In genomic region chr13:101303512-101303911, GRCh38 we compare ENCODE assay signal across 24 cellular contexts.
DNase-seq lines count a peak whose midpoint lies in the region; ATAC-seq, FAIRE-seq and TF ChIP-seq lines count a peak whose summit lies in the region.
"Had no signal": no experiment of that assay in that cellular context is flagged by ENCODE, and none has a peak within 500 bp of the region (broad histone marks: within the 10 kb centered on the region; RNA-seq: fewer than 3 reads in every experiment).

No MANE protein-coding gene starts in this region.

- TF ChIP-seq CTCF in GM12878 (IDR thresholded peaks at IDR 0.05 in 2 of 3, conservative IDR thresholded peaks at IDR 0.05 in 1 of 3; ENCODE audit: control insufficient read depth in 2 of 3, extremely low read depth in 1 of 3, insufficient read depth in 1 of 3, low read depth in 3 of 3, low read length in 3 of 3): no peak

- TF ChIP-seq RAD21 in GM12878 (IDR thresholded peaks at IDR 0.05; ENCODE audit: insufficient read depth, low read depth, low read length): no peak

- H3K36me3 ChIP-seq in GM12878 (ENCODE audit: control insufficient read depth in 2 of 2, insufficient read depth in 2 of 2, low read length in 1 of 2): no peaks in the 10 kb centered on the region
- no peaks in the 10 kb centered on the region for H3K36me3 ChIP-seq in aorta (ENCODE audit: control insufficient read depth in 1 of 2, insufficient read depth in 2 of 2, low read length in 1 of 2)
- H3K36me3 ChIP-seq: esophagus muscularis mucosa, HAP-1 had no signal

- no peak for TF ChIP-seq POLR2A in GM12878 (IDR thresholded peaks at IDR 0.05; ENCODE audit: low read depth, low read length)

- ATAC-seq in GM12878: no peak
- peak; percentile 55 for ATAC-seq in aorta (ENCODE audit: low FRiP score)
- no peak for ATAC-seq in GM21717 (IDR thresholded peaks at IDR 0.05; ENCODE audit: unreplicated experiment)
- ATAC-seq: K562, left cardiac atrium had no signal

- no peaks in the 10 kb centered on the region for H4K20me1 ChIP-seq in GM12878 (ENCODE audit: control insufficient read depth, insufficient read depth)

- CTCF ChIA-PET in GM12878 (lab: Yijun Ruan, JAX): interaction anchor here (1.9 kb wide), 1 partner anchor 158 kb away, joined by 7 read pairs; no protein-coding TSS in a partner anchor

- H3K4me1 ChIP-seq in GM12878 (ENCODE audit: control insufficient read depth, insufficient read depth, low read length) (no peaks in the 10 kb centered on the region), aorta (ENCODE audit: control insufficient read depth in 1 of 2, insufficient read depth in 2 of 2, low read length in 2 of 2) (no peaks in the 10 kb centered on the region)
- H3K4me1 ChIP-seq: esophagus muscularis mucosa, HAP-1 had no signal

- FAIRE-seq in GM12878 (lab: Jason Lieb, UNC) (peak; percentile 54), HTR-8/SVneo (lab: Jason Lieb, UNC) (no peak)
- FAIRE-seq: GM18507, K562 had no signal

- 37% methylated on average over 7 of the region's 7 CpGs for WGBS in GM12878 (ENCODE audit: insufficient coverage, insufficient replicate concordance, low lambda C conversion rate, missing lambda C conversion rate)
- WGBS in aorta, 2 donors: 87% methylated on average over 7 of the region's 7 CpGs

- H3K4me2 ChIP-seq in GM12878 (ENCODE audit: control insufficient read depth, insufficient read depth): no peak overlapping the region

- DNase-seq in SKM-1 treated with dmso at 0.1 percent for 144 hours (lab: John Stamatoyannopoulos, UW; ENCODE audit: unreplicated experiment) (peak; percentile 21), SKM-1 (lab: John Stamatoyannopoulos, UW; ENCODE audit: unreplicated experiment) (no peak), GM12878 (ENCODE audit: low read depth, low spot score) (no peak), midbrain (lab: John Stamatoyannopoulos, UW) (peak; percentile 11), aorta (no peak), HuH-7 (ENCODE audit: low spot score) (no peak), HTR-8/SVneo (ENCODE audit: insufficient read length, low spot score) (no peak)
- DNase-seq: ACHN; activated B cell treated with CpG ODN at 0.5 μM for 24 hours; activated CD4-positive, alpha-beta T cell treated with anti-CD3 and anti-CD28 coated beads, Interleukin-2, amount 50 U/mL, for 48 hours; activated effector memory CD4-positive, alpha-beta T cell treated with anti-CD3 and anti-CD28 coated beads, Interleukin-2, amount 50 U/mL, for 16 hours; DMS 273 treated with DMSO at 0.1 percent for 48 hours; effector memory CD4-positive, alpha-beta T cell; left cardiac atrium; NCI-H187 treated with DMSO at 0.1 percent for 48 hours; NCI-H226; NCI-H748 treated with DMSO at 0.1 percent for 48 hours; SIG-M5; T-helper 2 cell had no signal

- H3K4me3 ChIP-seq in GM12878 (no peak overlapping the region), aorta (ENCODE audit: low read length in 2 of 2) (no peak overlapping the region)
- H3K4me3 ChIP-seq: esophagus muscularis mucosa, HAP-1, K562 had no signal

- intact Hi-C loops in GM12878 (cut with micrococcal nuclease; ENCODE audit: unreplicated experiment) (no loop called here), aorta (cut with DNase I) (loop anchor here in 1 of 2 donors (10.0 kb wide), 1 partner anchor 159 kb away; no protein-coding TSS in a partner anchor)

- H3K27ac ChIP-seq in GM12878 (ENCODE audit: control insufficient read depth, insufficient read depth) (no peak overlapping the region), aorta (ENCODE audit: low read depth in 1 of 2, low read length in 2 of 2) (no peak overlapping the region)
- H3K27ac ChIP-seq: esophagus muscularis mucosa had no signal

- POLR2A ChIA-PET in GM12878 (lab: Charles Lee): no interaction called here

- in situ Hi-C loops in GM12878 (cut with MboI): no loop called here

- RAD21 ChIA-PET in GM12878 (lab: Charles Lee; ENCODE audit: unreplicated experiment): interaction anchor here (2.1 kb wide), 1 partner anchor 159 kb away, joined by 8 read pairs; no protein-coding TSS in a partner anchor

- no peak for TF ChIP-seq EP300 in GM12878 (IDR thresholded peaks at IDR 0.05; ENCODE audit: borderline replicate concordance in 1 of 2, control insufficient read depth in 1 of 2, low read depth in 2 of 2, low read length in 2 of 2)

- H3K27me3 ChIP-seq in GM12878 (replicated peaks in 1 of 2; ENCODE audit: control insufficient read depth in 2 of 2, insufficient read depth in 2 of 2, low read length in 1 of 2): no peaks in the 10 kb centered on the region
- H3K27me3 ChIP-seq in aorta (ENCODE audit: control insufficient read depth in 1 of 2, insufficient read depth in 2 of 2, low read length in 1 of 2): no peaks in the 10 kb centered on the region
- H3K27me3 ChIP-seq: esophagus muscularis mucosa had no signal

- H3K9me3 ChIP-seq in GM12878 (replicated peaks; ENCODE audit: control insufficient read depth, insufficient read depth, low read length) (no peaks in the 10 kb centered on the region), aorta (ENCODE audit: control insufficient read depth, low read length) (no peaks in the 10 kb centered on the region)
- H3K9me3 ChIP-seq: esophagus muscularis mucosa, HAP-1 had no signal

- SMC1A ChIA-PET in GM12878 (lab: Charles Lee; ENCODE audit: uncharacterized antibody, unreplicated experiment): interaction anchor here (1.2 to 6.5 kb wide), 2 partner anchors 63 to 159 kb away, joined by 3 to 31 read pairs; no protein-coding TSS in a partner anchor

- H3K9ac ChIP-seq in GM12878 (ENCODE audit: control insufficient read depth, insufficient read depth, low read length): no peak overlapping the region

- H2AFZ ChIP-seq in GM12878 (ENCODE audit: control insufficient read depth, low read depth, low read length): no peak overlapping the region

- H3K79me2 ChIP-seq in GM12878 (ENCODE audit: control insufficient read depth, insufficient read depth, low read length): no peaks in the 10 kb centered on the region

- no TSS peak for BruUV-seq in GM12878 (replicated peaks; lab: Mats Ljungman, UMichigan)

TF ChIP-seq in GM12878, 131 proteins besides CTCF, POLR2A, EP300 and RAD21:
- TF ChIP-seq ZBED1 (IDR thresholded peaks at IDR 0.05; ENCODE audit: borderline replicate concordance) (no peak), NBN (IDR thresholded peaks at IDR 0.05) (no peak), RUNX3 (IDR thresholded peaks at IDR 0.05; ENCODE audit: low read length) (no peak), NFXL1 (IDR thresholded peaks at IDR 0.05; ENCODE audit: borderline replicate concordance) (no peak), ZBTB40 (IDR thresholded peaks at IDR 0.05; ENCODE audit: borderline replicate concordance) (no peak), PAX5 (IDR thresholded peaks at IDR 0.05; ENCODE audit: borderline replicate concordance, low read depth, low read length) (no peak), MYB (IDR thresholded peaks at IDR 0.05; ENCODE audit: borderline replicate concordance, low read depth, low read length) (no peak)

Comparison
In these comparisons a context has a peak if more than half of its experiments do, and no peak if none do; other contexts are left out.
1. DNase-seq: peak in SKM-1 treated with dmso at 0.1 percent for 144 hours (single experiment) and midbrain (single experiment); none in SKM-1 (single experiment), GM12878 (single experiment), aorta (0 of 2), HuH-7 (single experiment) and HTR-8/SVneo (single experiment).